16 cellular contexts compared by ENCODE assay signal in the genomic region with DNA sequence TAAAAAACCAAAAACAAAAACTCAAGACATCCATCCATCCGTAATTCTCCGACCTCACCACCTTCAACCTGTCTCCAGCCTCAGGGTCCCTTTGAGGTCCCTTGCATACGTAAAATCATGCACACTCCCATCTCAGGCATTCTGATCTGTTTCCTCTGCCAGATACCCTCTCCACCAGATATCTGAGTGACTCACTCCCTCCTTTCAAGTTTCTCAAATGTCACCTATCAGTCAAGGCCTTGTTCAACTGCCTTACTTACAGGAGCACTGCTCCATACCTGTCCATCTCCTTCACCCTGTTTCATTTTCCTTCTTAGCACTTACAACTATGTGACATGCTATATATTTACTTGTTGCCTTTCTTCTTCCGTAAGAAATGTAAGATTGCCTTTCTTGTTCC.
"Had no signal": no experiment of that assay in that cellular context is flagged by ENCODE, and none has a peak within 500 bp of the region (broad histone marks: within the 10 kb centered on the region; RNA-seq: fewer than 3 reads in every experiment).

No MANE protein-coding gene starts in this region.

- FAIRE-seq: bronchial epithelial cell, urothelium cell line had no signal

- H3K4me3 ChIP-seq: ascending aorta, lung, ovary, sigmoid colon, spleen had no signal

- H3K9me3 Mint-ChIP-seq: dendritic cell treated with granulocyte-macrophage colony-stimulating factor and Interleukin-4, amounts not matched to agents 40 ng/mL and 50 ng/mL, for 4 days; neural crest cell had no signal

- H3K27me3 ChIP-seq: ascending aorta, ovary, sigmoid colon, spleen had no signal

- H3K4me1 ChIP-seq: ascending aorta, sigmoid colon, spleen had no signal

- H3K27ac Mint-ChIP-seq: dendritic cell treated with granulocyte-macrophage colony-stimulating factor and Interleukin-4, amounts not matched to agents 40 ng/mL and 50 ng/mL, for 4 days had no signal

- DNase-seq: activated CD4-positive, alpha-beta T cell treated with anti-CD3 and anti-CD28 coated beads, Interleukin-2, amount 50 U/mL, for 1 hour; activated gamma-delta T cell treated with Interleukin-2 at 50 U/mL for 16 hours; activated T-cell treated with anti-CD3 and anti-CD28 coated beads, Interleukin-2, amount 50 U/mL, for 1 hour; effector memory CD4-positive, alpha-beta T cell; foreskin melanocyte; left cardiac atrium; midbrain; ovary; sigmoid colon; spleen had no signal

- H3K27ac ChIP-seq: ascending aorta, ovary, sigmoid colon, spleen had no signal

- ATAC-seq: left cardiac atrium had no signal

- H3K4me3 Mint-ChIP-seq: dendritic cell treated with granulocyte-macrophage colony-stimulating factor and Interleukin-4, amounts not matched to agents 40 ng/mL and 50 ng/mL, for 4 days; neural crest cell had no signal

- H3K9me3 ChIP-seq: ascending aorta, ovary, sigmoid colon, spleen had no signal

- H3K27me3 Mint-ChIP-seq: dendritic cell treated with granulocyte-macrophage colony-stimulating factor and Interleukin-4, amounts not matched to agents 40 ng/mL and 50 ng/mL, for 4 days had no signal

- H3K36me3 ChIP-seq: ovary had no signal
